ENCODE assay signal across 1 cellular context in genomic region chr20:38286586-38287502, GRCh38.
TF ChIP-seq lines count a peak whose summit lies in the region.

No MANE protein-coding gene starts in this region.

TF ChIP-seq in H1, 55 proteins besides CTCF, POLR2A, EP300 and RAD21 (continued from another document):
- no peak for TF ChIP-seq RFX5 (IDR thresholded peaks at IDR 0.05; ENCODE audit: borderline replicate concordance, low read depth, low read length)
- TF ChIP-seq TAF1 (IDR thresholded peaks at IDR 0.05; ENCODE audit: low read depth, low read length), result no peak
- TF ChIP-seq SAP30 (IDR thresholded peaks at IDR 0.05; ENCODE audit: insufficient read depth, insufficient replicate concordance, low read length), result no peak
